In the genomic region with DNA sequence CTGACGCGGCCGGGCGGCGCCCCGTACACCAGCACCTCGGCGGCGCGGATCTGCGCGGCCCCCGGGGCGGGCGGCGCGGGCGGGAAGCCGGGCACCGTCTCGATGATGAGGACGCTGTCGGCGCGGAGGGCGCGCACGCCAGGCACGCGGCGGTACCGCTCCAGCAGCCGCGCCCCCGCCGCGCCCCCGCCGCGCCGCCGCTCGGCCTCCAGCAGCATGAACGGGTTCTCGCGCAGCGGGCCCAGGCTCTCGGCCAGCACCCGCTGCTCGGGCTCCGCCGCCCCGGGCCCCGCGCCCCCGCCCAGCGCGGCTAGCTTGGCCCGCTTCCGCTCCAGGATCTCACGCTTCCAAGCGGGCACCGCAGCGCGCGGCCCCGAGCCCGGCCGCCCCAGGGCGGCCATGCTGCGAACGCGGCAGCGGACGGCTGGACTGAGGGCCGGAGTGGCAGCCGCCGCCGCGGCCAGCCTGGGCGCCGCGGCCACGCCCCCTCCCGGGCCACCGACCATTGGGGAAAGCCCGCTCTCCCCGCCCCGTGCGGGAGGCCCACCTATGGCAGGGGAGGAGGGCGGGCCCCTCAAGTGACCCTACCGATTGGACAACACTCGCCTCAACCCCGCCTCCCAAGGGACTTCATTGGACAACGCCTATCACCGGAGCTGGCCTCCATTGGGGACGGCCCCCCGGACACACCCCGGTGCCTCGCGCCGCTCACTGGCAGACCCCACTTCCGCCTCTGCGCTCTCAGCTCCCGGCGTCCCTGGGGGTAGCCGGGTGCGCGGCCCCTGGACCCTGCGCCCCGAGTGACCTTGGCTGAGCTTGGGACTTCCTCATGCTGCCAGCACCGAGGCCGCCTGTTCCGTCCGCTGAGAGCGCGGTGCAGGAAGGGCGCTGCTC, we compare ENCODE assay signal across 8 cellular contexts. TPM values are rescaled to one million over a fixed set of nuclear protein-coding genes. Genes with fewer than 3 reads are reported as not detected.
DNase-seq lines count a peak whose midpoint lies in the region; ATAC-seq and TF ChIP-seq lines count a peak whose summit lies in the region.

TSS of gene TPRN (minus strand) at position 431 of the 894 bp plus-strand sequence. CDS start at position 401, 30 bp downstream.

- ATAC-seq in HG03460 (IDR thresholded peaks at IDR 0.05; ENCODE audit: unreplicated experiment) (peak; percentile 81), left colon (peak; percentile 71)

- TF ChIP-seq CTCF in BE2C (IDR thresholded peaks at IDR 0.05; ENCODE audit: low read depth, low read length) (no peak), coronary artery (IDR thresholded peaks at IDR 0.05) (no peak)

- H3K27ac Mint-ChIP-seq in activated CD4-positive, alpha-beta T cell treated with anti-CD3 and anti-CD28 coated beads, Interleukin-2, amount 10 ng/mL, durations not matched to agents 24 days and 14 days, result peak within 1 kb of the TSS; percentile 65

- H3K4me1 ChIP-seq in BE2C, result peaks cover 9% of the 10 kb centered on the region

- no peaks in the 10 kb centered on the region for H3K27me3 ChIP-seq in BE2C

- H3K36me3 ChIP-seq in BE2C, result no peaks in the 10 kb centered on the region; the same call in 1 of the 2 replicates

- H3K9me3 Mint-ChIP-seq in activated CD4-positive, alpha-beta T cell treated with anti-CD3 and anti-CD28 coated beads, Interleukin-2, amount 10 ng/mL, durations not matched to agents 24 days and 14 days, result no peaks in the 10 kb centered on the region

- peak within 1 kb of the TSS; percentile 87 for H3K4me3 Mint-ChIP-seq in activated CD4-positive, alpha-beta T cell treated with anti-CD3 and anti-CD28 coated beads, Interleukin-2, amount 10 ng/mL, durations not matched to agents 24 days and 14 days

- H3K36me3 Mint-ChIP-seq in activated CD4-positive, alpha-beta T cell treated with anti-CD3 and anti-CD28 coated beads, Interleukin-2, amount 10 ng/mL, durations not matched to agents 24 days and 14 days (ENCODE audit: low read depth), result peaks cover 4% of the 10 kb centered on the region

- no peaks in the 10 kb centered on the region for H3K9me3 ChIP-seq in BE2C

- H3K4me1 Mint-ChIP-seq in activated CD4-positive, alpha-beta T cell treated with anti-CD3 and anti-CD28 coated beads, Interleukin-2, amount 10 ng/mL, durations not matched to agents 24 days and 14 days, result peaks cover 14% of the 10 kb centered on the region

- DNase-seq in BE2C (peak; percentile 100), GM19240 (ENCODE audit: insufficient read length, low spot score) (peak; percentile 100), NCI-H526 (lab: John Stamatoyannopoulos, UW) (peak; percentile 94 to 99), coronary artery (ENCODE audit: low spot score) (peak; percentile 100), left colon (peak; percentile 99 to 100)
- peak; percentile 100 for DNase-seq in activated CD4-positive, alpha-beta T cell treated with anti-CD3 and anti-CD28 coated beads, Interleukin-2, amount 10 ng/mL, durations not matched to agents 24 days and 14 days
- DNase-seq in stimulated activated CD4-positive, alpha-beta T cell treated with anti-CD3 and anti-CD28 coated beads, Interleukin-1b, Interleukin-23, amount 100 ng/mL, for 48 hours, result peak; percentile 98

- peak within 1 kb of the TSS; percentile 73 to 86 for H3K27ac ChIP-seq in coronary artery

- peaks cover 2% of the 10 kb centered on the region for H3K27me3 Mint-ChIP-seq in activated CD4-positive, alpha-beta T cell treated with anti-CD3 and anti-CD28 coated beads, Interleukin-2, amount 10 ng/mL, durations not matched to agents 24 days and 14 days

- intact Hi-C loops in activated CD4-positive, alpha-beta T cell treated with anti-CD3 and anti-CD28 coated beads, Interleukin-2, amount 10 ng/mL, durations not matched to agents 24 days and 14 days (cut with micrococcal nuclease), result loop anchor here (1.0 to 5.0 kb wide), 4 partner anchors 12 to 72 kb away; partner anchors contain the start of genes ANAPC2, SSNA1 and TUBB4B
- intact Hi-C loops in left colon (cut with DNase I, micrococcal nuclease), result no loop called here

- peak within 1 kb of the TSS; percentile 74 for H3K4me3 ChIP-seq in BE2C (ENCODE audit: low read depth, low read length)
- peak within 1 kb of the TSS; percentile 83 for H3K4me3 ChIP-seq in coronary artery

RNA-seq across cellular contexts. Expression of gene TPRN, which starts in this region (rescaled TPM):
- polyA plus RNA-seq in BE2C (2012; ENCODE audit: insufficient read depth, insufficient read length, low read depth), result 55.5 TPM
- 15.1 and 16.3 TPM in 2 replicates for total RNA-seq in activated CD4-positive, alpha-beta T cell treated with anti-CD3 and anti-CD28 coated beads, Interleukin-2, amount 10 ng/mL, durations not matched to agents 24 days and 14 days
- 100 to 1,000 TPM; 134 to 154 TPM for total RNA-seq in left colon

Comparison
In these comparisons a context has a peak if more than half of its experiments do, and no peak if none do; other contexts are left out.
1. Peak in every context shown above with its lines: DNase-seq, ATAC-seq, H3K4me3 ChIP-seq and H3K27ac ChIP-seq.